In genomic region chr6:64590965-64591364, GRCh38 we compare ENCODE assay signal across 29 cellular contexts.
"Had no signal": no experiment of that assay in that cellular context is flagged by ENCODE, and none has a peak within 500 bp of the region (broad histone marks: within the 10 kb centered on the region; RNA-seq: fewer than 3 reads in every experiment).

No MANE protein-coding gene starts in this region.

- H3K4me3 ChIP-seq: body of pancreas, breast epithelium, SJSA1 had no signal

- H3K4me1 ChIP-seq: body of pancreas, breast epithelium, SJSA1 had no signal

- DNase-seq: activated CD4-positive, alpha-beta T cell treated with anti-CD3 and anti-CD28 coated beads for 36 hours; activated CD4-positive, alpha-beta T cell treated with anti-CD3 and anti-CD28 coated beads, Interleukin-2, amount 10 ng/mL, durations not matched to agents 7 days and 5 days; activated CD4-positive, alpha-beta T cell treated with anti-CD3 and anti-CD28 coated beads, Interleukin-2, amount 50 U/mL, for 48 hours; activated CD8-positive, alpha-beta T cell treated with anti-CD3 and anti-CD28 coated beads, Interleukin-2, amount 10 ng/mL, durations not matched to agents 7 days and 5 days; activated gamma-delta T cell; activated naive CD4-positive, alpha-beta T cell treated with Interleukin-2 at 50 U/mL for 16 hours; activated naive CD8-positive, alpha-beta T cell treated with anti-CD3 and anti-CD28 coated beads, Interleukin-2, amount 10 ng/mL, durations not matched to agents 7 days and 5 days; activated T-cell treated with anti-CD3 and anti-CD28 coated beads, Interleukin-2, amount 50 U/mL, for 24 hours; amygdala; body of pancreas; caudate nucleus; cerebellar nuclear complex; KG1; NCI-H1092 treated with DMSO at 0.1 percent for 48 hours; NCI-H1417; NCI-H146; NCI-H187; NCI-H2029 treated with DMSO at 0.1 percent for 48 hours; NCI-H2107; NCI-H226; NCI-H446 treated with DMSO at 0.1 percent for 48 hours; NCI-H748 treated with DMSO at 0.1 percent for 48 hours; OCI-M1; SHP77 treated with DMSO at 0.1 percent for 48 hours; SK-N-SH had no signal

- H3K27me3 ChIP-seq: body of pancreas, breast epithelium, SJSA1 had no signal

- H3K36me3 ChIP-seq: breast epithelium, SJSA1 had no signal

- H3K4me2 ChIP-seq: SK-N-SH had no signal

- H3K27ac ChIP-seq: body of pancreas, breast epithelium, SJSA1 had no signal

- H3K9ac ChIP-seq: SK-N-SH had no signal

- ATAC-seq: activated CD4-positive, alpha-beta T cell treated with anti-CD3 and anti-CD28 coated beads for 36 hours; activated CD4-positive, CD25-positive, alpha-beta regulatory T cell treated with anti-CD3 and anti-CD28 coated beads, Interleukin-2, amount 50 U/mL, for 24 hours; activated CD8-positive, alpha-beta T cell treated with anti-CD3 and anti-CD28 coated beads, Interleukin-2, amount 10 ng/mL, durations not matched to agents 7 days and 5 days; body of pancreas; WTC11 had no signal

- H3K9me3 ChIP-seq: body of pancreas, breast epithelium, SJSA1, SK-N-SH had no signal
